In genomic region chr7:155147172-155147571, GRCh38 we compare ENCODE assay signal across 27 cellular contexts.
"Had no signal": no experiment of that assay in that cellular context is flagged by ENCODE, and none has a peak within 500 bp of the region (broad histone marks: within the 10 kb centered on the region; RNA-seq: fewer than 3 reads in every experiment).

No MANE protein-coding gene starts in this region.

- H3K27me3 ChIP-seq: colonic mucosa, gastrocnemius medialis had no signal

- DNase-seq: colonic mucosa; cortex of kidney; dermis blood vessel endothelial cell; dorsolateral prefrontal cortex; effector CD4-positive, alpha-beta T cell; effector CD8-positive, alpha-beta T cell; effector memory CD4-positive, alpha-beta T cell; effector memory CD8-positive, alpha-beta T cell; endodermal cell; erythroblast; esophagus squamous epithelium; foreskin fibroblast; foreskin keratinocyte; foreskin melanocyte; gastrocnemius medialis; glutamatergic neuron; heart left ventricle; heart right ventricle had no signal

- H2AFZ ChIP-seq: hepatocyte had no signal

- H3K4me1 ChIP-seq: colonic mucosa, esophagus muscularis mucosa, esophagus squamous epithelium, foreskin keratinocyte, gastrocnemius medialis, gastroesophageal sphincter, heart left ventricle, heart right ventricle had no signal

- H3K27ac ChIP-seq: colonic mucosa, coronary artery, dorsolateral prefrontal cortex, epithelial cell of prostate, esophagus muscularis mucosa, esophagus squamous epithelium, foreskin keratinocyte, gastrocnemius medialis, gastroesophageal sphincter, heart left ventricle, heart right ventricle, hepatocyte had no signal

- H3K79me2 ChIP-seq: hepatocyte had no signal

- H3K9me3 ChIP-seq: colonic mucosa, esophagus muscularis mucosa, esophagus squamous epithelium, gastrocnemius medialis, gastroesophageal sphincter, heart right ventricle had no signal

- H3K36me3 ChIP-seq: colonic mucosa, esophagus muscularis mucosa, esophagus squamous epithelium, gastrocnemius medialis, gastroesophageal sphincter, heart left ventricle, heart right ventricle had no signal

- FAIRE-seq: endometrium, endothelial cell of umbilical vein, frontal cortex had no signal

- H3K4me3 ChIP-seq: colonic mucosa, coronary artery, dorsolateral prefrontal cortex, esophagus muscularis mucosa, esophagus squamous epithelium, gastrocnemius medialis, gastroesophageal sphincter, heart left ventricle, heart right ventricle, hepatocyte had no signal

- ATAC-seq: effector memory CD8-positive, alpha-beta T cell; esophagus mucosa; foreskin keratinocyte; gastrocnemius medialis; gastroesophageal sphincter; heart left ventricle; heart right ventricle had no signal

- H3K4me2 ChIP-seq: hepatocyte had no signal
